1 cellular context compared by ENCODE assay signal in genomic region chr3:147410126-147410517, GRCh38.
TF ChIP-seq lines count a peak whose summit lies in the region.

No MANE protein-coding gene starts in this region.

TF ChIP-seq in GM23338, 12 proteins besides CTCF, POLR2A, EP300 and RAD21 (continued from another document):
- TF ChIP-seq ETS1 (IDR thresholded peaks at IDR 0.05), result no peak
- TF ChIP-seq NANOG (IDR thresholded peaks at IDR 0.05; ENCODE audit: borderline replicate concordance), result no peak
- TF ChIP-seq ZNF462 (CRISPR knock-in tag; IDR thresholded peaks at IDR 0.05), result no peak
- TF ChIP-seq POLR2AphosphoS5 (IDR thresholded peaks at IDR 0.05; ENCODE audit: low read depth), result no peak
